1 cellular context compared by ENCODE assay signal in the genomic region with DNA sequence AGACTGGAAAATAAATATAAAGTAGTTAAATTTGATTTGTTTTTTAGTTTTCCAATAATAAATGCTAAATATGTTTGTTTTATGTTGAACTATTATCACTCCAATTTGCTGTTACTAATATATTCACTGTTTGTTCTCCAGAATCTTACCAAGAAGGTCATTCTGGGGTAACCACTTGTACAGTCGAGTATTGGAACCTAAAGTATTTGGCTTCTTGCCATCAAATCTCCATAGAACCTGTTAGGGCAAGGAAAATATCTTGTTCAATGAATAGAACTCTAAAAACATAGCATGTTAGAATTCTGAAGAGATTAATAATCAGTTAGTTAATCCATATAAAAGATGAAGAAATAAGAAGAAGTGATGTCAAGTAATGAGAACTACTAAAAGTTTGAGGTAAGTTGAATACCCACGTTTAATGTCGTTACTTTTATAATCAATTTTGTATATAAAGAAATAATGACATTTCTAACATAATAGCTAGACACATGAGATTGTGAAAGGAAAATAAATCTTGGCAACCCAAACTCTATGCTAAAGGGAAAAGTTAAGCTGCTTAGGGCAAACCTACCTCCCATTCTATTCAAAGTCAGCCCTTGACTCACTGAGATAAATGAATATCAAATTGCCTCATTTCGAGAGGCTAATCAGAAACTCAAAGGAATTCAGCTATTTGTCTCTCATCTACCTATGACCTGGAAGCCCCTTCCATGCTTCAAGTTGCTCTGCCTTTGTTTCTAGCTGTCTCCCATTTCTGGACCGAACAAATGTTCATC.
TF ChIP-seq lines count a peak whose summit lies in the region.

No MANE protein-coding gene starts in this region.

TF ChIP-seq in HepG2, 621 proteins besides CTCF, POLR2A, EP300 and RAD21 (continued from another document):
- no peak for TF ChIP-seq ZFP82 (CRISPR knock-in tag; IDR thresholded peaks at IDR 0.05; ENCODE audit: borderline replicate concordance)
- no peak for TF ChIP-seq NFIC (IDR thresholded peaks at IDR 0.05; ENCODE audit: low read length)
- no peak for TF ChIP-seq EED (CRISPR knock-in tag; IDR thresholded peaks at IDR 0.05)
- TF ChIP-seq SRSF9 (IDR thresholded peaks at IDR 0.05; ENCODE audit: borderline replicate concordance, insufficient read depth, low read depth, low read length, poor library complexity, severe bottlenecking), result no peak
- no peak for TF ChIP-seq ZNF709 (CRISPR knock-in tag; IDR thresholded peaks at IDR 0.05)
- TF ChIP-seq ZNF24 (IDR thresholded peaks at IDR 0.05), result no peak
- no peak for TF ChIP-seq CBFB (CRISPR knock-in tag; IDR thresholded peaks at IDR 0.05)
- TF ChIP-seq ZNF776 (CRISPR knock-in tag; IDR thresholded peaks at IDR 0.05), result no peak
- no peak for TF ChIP-seq ZC3H4 (CRISPR knock-in tag; IDR thresholded peaks at IDR 0.05; ENCODE audit: borderline replicate concordance)
